9 cellular contexts compared by ENCODE assay signal in the genomic region with DNA sequence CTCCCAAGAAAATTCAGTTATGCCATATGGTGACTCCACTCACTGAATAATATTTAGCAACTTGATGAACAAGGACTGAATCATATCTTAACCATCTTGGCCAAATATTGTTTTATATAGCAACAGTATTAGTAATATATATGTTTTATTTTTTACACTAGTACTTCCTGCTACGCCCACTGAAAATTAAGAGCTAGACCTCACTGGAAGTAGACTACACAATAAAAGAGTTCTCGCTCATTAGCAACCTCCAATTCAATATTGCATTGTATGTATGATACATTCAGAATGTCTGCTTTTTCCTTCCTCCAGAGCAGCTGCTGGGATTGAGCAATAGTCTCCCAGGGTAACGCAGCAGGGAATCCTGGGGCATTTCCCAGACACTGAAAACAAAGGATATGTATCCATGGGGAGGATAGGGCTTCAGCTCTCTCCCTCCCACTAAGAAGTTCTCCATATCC. TPM values are rescaled to one million over a fixed set of nuclear protein-coding genes. Genes with fewer than 3 reads are reported as not detected.
A peak's percentile ranks its signal among the peaks of the same experiment; 100 is the strongest.
DNase-seq lines count a peak whose midpoint lies in the region; ATAC-seq and TF ChIP-seq lines count a peak whose summit lies in the region.
"Had no signal": no experiment of that assay in that cellular context is flagged by ENCODE, and none has a peak within 500 bp of the region (broad histone marks: within the 10 kb centered on the region; RNA-seq: fewer than 3 reads in every experiment).

No MANE protein-coding gene starts in this region.

- H3K4me3 ChIP-seq in CD4-positive, CD25-positive, alpha-beta regulatory T cell (ENCODE audit: low read depth, low read length) = peak overlapping the region; percentile 40
- no peak overlapping the region for H3K4me3 ChIP-seq in lung
- no peak overlapping the region for H3K4me3 ChIP-seq in OCI-LY7 (ENCODE audit: low read depth, low read length, poor library complexity, severe bottlenecking)

- no peak for ATAC-seq in CD4-positive, CD25-positive, alpha-beta regulatory T cell (ENCODE audit: low read depth in 2 of 2)
- ATAC-seq in lung (ENCODE audit: insufficient read depth, low FRiP score) (peak; percentile 65), GM18858 (IDR thresholded peaks at IDR 0.05; ENCODE audit: unreplicated experiment) (no peak)

- H4K20me1 ChIP-seq in OCI-LY7 (ENCODE audit: insufficient read depth, low read length) = no peaks in the 10 kb centered on the region

- intact Hi-C loops in OCI-LY7 (cut with micrococcal nuclease; ENCODE audit: unreplicated experiment) = no loop called here

- H3K4me3 Mint-ChIP-seq in CD4-positive, CD25-positive, alpha-beta regulatory T cell = no peak overlapping the region
- H3K4me3 Mint-ChIP-seq: neural crest cell had no signal

- no peaks in the 10 kb centered on the region for H3K9me3 ChIP-seq in CD4-positive, CD25-positive, alpha-beta regulatory T cell (ENCODE audit: control insufficient read depth in 2 of 2, low read length in 2 of 2)
- H3K9me3 ChIP-seq in lung (ENCODE audit: control insufficient read depth in 2 of 2, insufficient read depth in 1 of 2, low read length in 1 of 2) (no peaks in the 10 kb centered on the region), OCI-LY7 (ENCODE audit: low read length) (no peaks in the 10 kb centered on the region)

- no TSS peak for BruUV-seq in OCI-LY7 (replicated peaks; lab: Mats Ljungman, UMichigan)

- no peak overlapping the region for H3K27ac ChIP-seq in CD4-positive, CD25-positive, alpha-beta regulatory T cell (ENCODE audit: insufficient read depth, low read length, poor library complexity, severe bottlenecking)
- no peak overlapping the region for H3K27ac ChIP-seq in lung (ENCODE audit: low read depth in 1 of 2, low read length in 1 of 2)
- H3K27ac ChIP-seq in OCI-LY7 (ENCODE audit: low read depth, low read length, poor library complexity, severe bottlenecking) = no peak overlapping the region

- H3K4me1 ChIP-seq in CD4-positive, CD25-positive, alpha-beta regulatory T cell (ENCODE audit: control insufficient read depth, insufficient read depth, low read length, poor library complexity, severe bottlenecking) = peaks cover 37% of the 10 kb centered on the region
- H3K4me1 ChIP-seq in lung (ENCODE audit: control insufficient read depth in 2 of 2, insufficient read depth in 2 of 2, low read length in 2 of 2) (no peaks in the 10 kb centered on the region), OCI-LY7 (ENCODE audit: insufficient read depth, low read length, poor library complexity, severe bottlenecking) (no peaks in the 10 kb centered on the region)

- DNase-seq in CD4-positive, CD25-positive, alpha-beta regulatory T cell = no peak
- DNase-seq in M059J (ENCODE audit: low read depth) (peak; percentile 63), brain pericyte (ENCODE audit: low read depth, low spot score) (peak; percentile 84), lung (ENCODE audit: low spot score) (peak; percentile 34), NCI-H146 treated with DMSO at 0.1 percent for 48 hours (lab: John Stamatoyannopoulos, UW; ENCODE audit: unreplicated experiment) (no peak), LoVo (ENCODE audit: low spot score) (no peak), OCI-LY7 (ENCODE audit: low spot score) (no peak)

- peak overlapping the region in 2 of 3 donors; percentile 12 to 57 for H3K27ac Mint-ChIP-seq in CD4-positive, CD25-positive, alpha-beta regulatory T cell

- POLR2A ChIA-PET in OCI-LY7 (lab: Charles Lee) = no interaction called here

- H3K36me3 ChIP-seq in CD4-positive, CD25-positive, alpha-beta regulatory T cell (ENCODE audit: control insufficient read depth, insufficient read depth, low read length) = no peaks in the 10 kb centered on the region
- H3K36me3 ChIP-seq in lung (ENCODE audit: control insufficient read depth in 2 of 2, insufficient read depth in 2 of 2, low read length in 2 of 2) (no peaks in the 10 kb centered on the region), OCI-LY7 (ENCODE audit: insufficient read depth, low read length) (no peaks in the 10 kb centered on the region)

- H3K27me3 Mint-ChIP-seq in CD4-positive, CD25-positive, alpha-beta regulatory T cell = no peaks in the 10 kb centered on the region

- H3K4me2 ChIP-seq in OCI-LY7 (ENCODE audit: low read length) = no peak overlapping the region

- no peaks in the 10 kb centered on the region for H3K79me2 ChIP-seq in OCI-LY7 (ENCODE audit: insufficient read depth, low read depth, low read length)

- H2AFZ ChIP-seq in OCI-LY7 (ENCODE audit: low read length) = no peak overlapping the region

- H3K27me3 ChIP-seq in CD4-positive, CD25-positive, alpha-beta regulatory T cell (ENCODE audit: control insufficient read depth, insufficient read depth, low read length) = no peaks in the 10 kb centered on the region
- no peaks in the 10 kb centered on the region for H3K27me3 ChIP-seq in lung (ENCODE audit: control insufficient read depth, insufficient read depth)

- H3K9me3 Mint-ChIP-seq in CD4-positive, CD25-positive, alpha-beta regulatory T cell = peaks cover 0 to 2% (median 0%) of the 10 kb centered on the region in 7 donors
- H3K9me3 Mint-ChIP-seq: neural crest cell had no signal

- TF ChIP-seq CTCF in lung (IDR thresholded peaks at IDR 0.05; ENCODE audit: control extremely low read depth, extremely low read depth) (no peak), OCI-LY7 (conservative IDR thresholded peaks at IDR 0.05; ENCODE audit: low read length) (no peak)

- peaks cover 6 to 55% (median 38%) of the 10 kb centered on the region in 4 donors for H3K4me1 Mint-ChIP-seq in CD4-positive, CD25-positive, alpha-beta regulatory T cell

- no peaks in the 10 kb centered on the region for H3K9me2 ChIP-seq in OCI-LY7 (ENCODE audit: insufficient read depth, low read length)

- no peaks in the 10 kb centered on the region for H3K36me3 Mint-ChIP-seq in CD4-positive, CD25-positive, alpha-beta regulatory T cell

- CTCF ChIA-PET in OCI-LY7 (lab: Charles Lee; ENCODE audit: unreplicated experiment) = no interaction called here

- WGBS in lung, 2 donors = 60 to 65% methylated on average over 3 of the region's 3 CpGs

RNA-seq across cellular contexts. Expression of a gene that starts 14.0 kb away (rescaled TPM):
- 180 TPM for total RNA-seq in CD4-positive, CD25-positive, alpha-beta regulatory T cell
- 100 to 1,000 TPM in 3 of 4 donors, 10 to 100 TPM in 1; 87.6 to 131 (median 109) TPM for polyA plus RNA-seq in CD4-positive, CD25-positive, alpha-beta regulatory T cell
- total RNA-seq in M059J (2014; rRNA removed; shearing (Covaris generic)) = 22.3 and 25.2 TPM in 2 replicates
- total RNA-seq in lung = 10 to 100 TPM; 47.4 to 83.6 TPM
- 10 to 100 TPM; 21.3 to 29.6 TPM for polyA plus RNA-seq in lung
- 11.8 and 18.8 TPM in 2 replicates for total RNA-seq in OCI-LY7 (2014; rRNA removed; shearing (Covaris generic))
- 25.5 and 26.0 TPM in 2 replicates for total RNA-seq in OCI-LY7 (2022)

Comparison
In these comparisons a context has a peak if more than half of its experiments do, and no peak if none do; other contexts are left out.
1. DNase-seq: peak in M059J (single experiment), brain pericyte (single experiment) and lung (single experiment); none in CD4-positive, CD25-positive, alpha-beta regulatory T cell (0 of 3), NCI-H146 treated with DMSO at 0.1 percent for 48 hours (single experiment), LoVo (single experiment) and OCI-LY7 (single experiment).